In genomic region chr22:20517841-20518592, GRCh38 we compare ENCODE assay signal across 18 cellular contexts. TPM values are rescaled to one million over a fixed set of nuclear protein-coding genes. Genes with fewer than 3 reads are reported as not detected.
DNase-seq lines count a peak whose midpoint lies in the region; ATAC-seq and TF ChIP-seq lines count a peak whose summit lies in the region.
"Had no signal": no experiment of that assay in that cellular context is flagged by ENCODE, and none has a peak within 500 bp of the region (broad histone marks: within the 10 kb centered on the region; RNA-seq: fewer than 3 reads in every experiment).

No MANE protein-coding gene starts in this region.

- no CpG with 5 or more reads among the region's 13 CpGs for WGBS in H9 (ENCODE audit: extremely low coverage, insufficient read length, low lambda C conversion rate)

- H3K4me1 Mint-ChIP-seq in T-helper 2 cell treated with Interferon-gamma antibody and Interleukin-4, amounts not matched to agents 5 μg/mL and 100 μg/mL, for 36 hours (ENCODE audit: low read depth) = peaks cover 39% of the 10 kb centered on the region
- peaks cover 5 to 6% of the 10 kb centered on the region in 2 experiments for H3K4me1 Mint-ChIP-seq in H9
- H3K4me1 Mint-ChIP-seq in brain = peaks cover 30% of the 10 kb centered on the region
- peaks cover 55 to 59% of the 10 kb centered on the region in 2 donors for H3K4me1 Mint-ChIP-seq in natural killer cell treated with Interleukin-12 subunit alpha and Interleukin-12 subunit beta and Interleukin-15 and Interleukin-18, amount 100 ng/mL, for 72 hours (ENCODE audit: low read depth in 2 of 2)

- no peaks in the 10 kb centered on the region for H3K9me3 ChIP-seq in H9 (ENCODE audit: control insufficient read depth, low read depth, low read length)
- H3K9me3 ChIP-seq: gastroesophageal sphincter, right lobe of liver, upper lobe of left lung had no signal

- no peak for DNase-seq in T-helper 2 cell treated with Interferon-gamma antibody and Interleukin-4, amounts not matched to agents 5 μg/mL and 100 μg/mL, for 36 hours (ENCODE audit: low spot score)
- no peak for DNase-seq in T-helper 2 cell
- DNase-seq in H9 = no peak
- no peak for DNase-seq in natural killer cell treated with Interleukin-12 subunit alpha and Interleukin-12 subunit beta and Interleukin-15 and Interleukin-18, amount 100 ng/mL, for 72 hours (ENCODE audit: low spot score)
- DNase-seq in NCI-H1694 treated with DMSO at 0.1 percent for 48 hours (lab: John Stamatoyannopoulos, UW) = no peak
- no peak for DNase-seq in UCSD-AML1 (lab: John Stamatoyannopoulos, UW; ENCODE audit: unreplicated experiment)
- DNase-seq: activated CD4-positive, alpha-beta T cell treated with anti-CD3 and anti-CD28 coated beads, Interleukin-2, amount 50 U/mL, for 1 hour; activated gamma-delta T cell treated with Interleukin-2 at 50 U/mL for 16 hours; central memory CD4-positive, alpha-beta T cell; mesenchymal stem cell; NCI-H2227 treated with DMSO at 0.1 percent for 48 hours; nucleus accumbens; stimulated activated CD4-positive, alpha-beta T cell treated with anti-CD3 and anti-CD28 coated beads, Interleukin-4, amount 100 ng/mL, for 24 hours; upper lobe of left lung had no signal

- H2BK120ac ChIP-seq in H9 (ENCODE audit: low read depth, low read length, poor library complexity, severe bottlenecking) = no peak overlapping the region

- no peak overlapping the region for H3K4me2 ChIP-seq in H9 (ENCODE audit: insufficient read depth, insufficient read length, low read length)

- no peak overlapping the region for H3K9ac ChIP-seq in H9 (ENCODE audit: extremely low read depth, insufficient read length, low read length)

- peak overlapping the region; percentile 82 for H3K27ac Mint-ChIP-seq in T-helper 2 cell treated with Interferon-gamma antibody and Interleukin-4, amounts not matched to agents 5 μg/mL and 100 μg/mL, for 36 hours
- H3K27ac Mint-ChIP-seq in H9 (peak overlapping the region; percentile 13 to 83 (median 57); a peak in 5 of 7 replicates), brain (peak overlapping the region in 4 of 5 experiments; percentile 62 to 85 (median 76))
- H3K27ac Mint-ChIP-seq in natural killer cell treated with Interleukin-12 subunit alpha and Interleukin-12 subunit beta and Interleukin-15 and Interleukin-18, amount 100 ng/mL, for 72 hours = peak overlapping the region; percentile 66 to 87

- no peak overlapping the region for H3K14ac ChIP-seq in H9 (ENCODE audit: insufficient read depth, low read length)

- no peak overlapping the region for H2BK12ac ChIP-seq in H9 (ENCODE audit: insufficient read length, low read depth, low read length)

- no peaks in the 10 kb centered on the region for H3K27me3 ChIP-seq in H9 (ENCODE audit: insufficient read depth, low read length)
- H3K27me3 ChIP-seq: gastroesophageal sphincter, right lobe of liver, upper lobe of left lung had no signal

- H4K5ac ChIP-seq in H9 (ENCODE audit: insufficient read length, low read depth, low read length) = no peak overlapping the region

- H2AFZ ChIP-seq in H9 (ENCODE audit: low read length) = no peak overlapping the region

- no peak overlapping the region for H3T11ph ChIP-seq in H9 (ENCODE audit: low read length)

- H2AK5ac ChIP-seq in H9 (ENCODE audit: insufficient read length, low read length) = no peak overlapping the region

- no peak for TF ChIP-seq CTCF in H9 (conservative IDR thresholded peaks at IDR 0.05)
- no peak for TF ChIP-seq CTCF in brain (conservative IDR thresholded peaks at IDR 0.05)

- no peak overlapping the region for H2BK5ac ChIP-seq in H9 (ENCODE audit: insufficient read length, low read length)

- no peak overlapping the region for H3K4ac ChIP-seq in H9 (ENCODE audit: low read depth, low read length)

- peaks cover 48% of the 10 kb centered on the region for H3K36me3 Mint-ChIP-seq in T-helper 2 cell treated with Interferon-gamma antibody and Interleukin-4, amounts not matched to agents 5 μg/mL and 100 μg/mL, for 36 hours (ENCODE audit: low read depth)
- peaks cover 7 to 29% (median 15%) of the 10 kb centered on the region in 3 experiments; a peak in 6 of 7 replicates for H3K36me3 Mint-ChIP-seq in H9 (ENCODE audit: insufficient read depth in 1 of 3, low read depth in 3 of 3)
- peaks cover 61% of the 10 kb centered on the region for H3K36me3 Mint-ChIP-seq in brain
- peaks cover 4% of the 10 kb centered on the region for H3K36me3 Mint-ChIP-seq in natural killer cell treated with Interleukin-12 subunit alpha and Interleukin-12 subunit beta and Interleukin-15 and Interleukin-18, amount 100 ng/mL, for 72 hours

- H3K79me1 ChIP-seq in H9 (ENCODE audit: insufficient read depth, low read depth, low read length, poor library complexity, severe bottlenecking) = peaks cover 4% of the 10 kb centered on the region

- peak overlapping the region; percentile 85 for H3K23ac ChIP-seq in H9 (ENCODE audit: insufficient read length, low read depth, low read length)

- no peak overlapping the region for H3K56ac ChIP-seq in H9 (ENCODE audit: insufficient read length, low read depth, low read length)

- H3K18ac ChIP-seq in H9 (ENCODE audit: insufficient read length, low read depth, low read length) = no peak overlapping the region

- H2BK20ac ChIP-seq in H9 (ENCODE audit: low read depth, low read length, poor library complexity, severe bottlenecking) = no peak overlapping the region

- H3K27me3 Mint-ChIP-seq in T-helper 2 cell treated with Interferon-gamma antibody and Interleukin-4, amounts not matched to agents 5 μg/mL and 100 μg/mL, for 36 hours (ENCODE audit: low read depth) = no peaks in the 10 kb centered on the region
- H3K27me3 Mint-ChIP-seq in H9 (ENCODE audit: low read depth) = no peaks in the 10 kb centered on the region
- H3K27me3 Mint-ChIP-seq in brain = no peaks in the 10 kb centered on the region
- H3K27me3 Mint-ChIP-seq in natural killer cell treated with Interleukin-12 subunit alpha and Interleukin-12 subunit beta and Interleukin-15 and Interleukin-18, amount 100 ng/mL, for 72 hours = no peaks in the 10 kb centered on the region

- H2BK15ac ChIP-seq in H9 (ENCODE audit: low read depth, low read length) = no peak overlapping the region

- no peak overlapping the region for H3K4me3 Mint-ChIP-seq in T-helper 2 cell treated with Interferon-gamma antibody and Interleukin-4, amounts not matched to agents 5 μg/mL and 100 μg/mL, for 36 hours
- no peak overlapping the region for H3K4me3 Mint-ChIP-seq in H9
- H3K4me3 Mint-ChIP-seq in brain = no peak overlapping the region
- no peak overlapping the region for H3K4me3 Mint-ChIP-seq in natural killer cell treated with Interleukin-12 subunit alpha and Interleukin-12 subunit beta and Interleukin-15 and Interleukin-18, amount 100 ng/mL, for 72 hours

- H4K91ac ChIP-seq in H9 (ENCODE audit: insufficient read length, low read depth, low read length) = no peak overlapping the region

- H3K9me3 Mint-ChIP-seq in T-helper 2 cell treated with Interferon-gamma antibody and Interleukin-4, amounts not matched to agents 5 μg/mL and 100 μg/mL, for 36 hours = no peaks in the 10 kb centered on the region
- H3K9me3 Mint-ChIP-seq in H9 = no peaks in the 10 kb centered on the region; a peak in 1 of 5 replicates
- no peaks in the 10 kb centered on the region for H3K9me3 Mint-ChIP-seq in brain
- H3K9me3 Mint-ChIP-seq in natural killer cell treated with Interleukin-12 subunit alpha and Interleukin-12 subunit beta and Interleukin-15 and Interleukin-18, amount 100 ng/mL, for 72 hours = no peaks in the 10 kb centered on the region

- peaks cover 16% of the 10 kb centered on the region; the same call in 1 of the 2 replicates for H3K79me2 ChIP-seq in H9 (ENCODE audit: insufficient read depth, low read length)

- no peak overlapping the region for H3K27ac ChIP-seq in H9 (ENCODE audit: insufficient read length, low read depth, low read length)
- H3K27ac ChIP-seq: gastroesophageal sphincter, right lobe of liver had no signal

- no peaks in the 10 kb centered on the region for H3K23me2 ChIP-seq in H9 (ENCODE audit: insufficient read length, low read depth, low read length, poor library complexity, severe bottlenecking)

- no peak for ATAC-seq in natural killer cell treated with Interleukin-12 subunit alpha and Interleukin-12 subunit beta and Interleukin-15 and Interleukin-18, amount 100 ng/mL, for 72 hours
- no peak for ATAC-seq in GM18511 (IDR thresholded peaks at IDR 0.05; ENCODE audit: unreplicated experiment)
- ATAC-seq: gastroesophageal sphincter, right lobe of liver had no signal

- H4K20me1 ChIP-seq in H9 (ENCODE audit: control insufficient read depth, insufficient read depth, insufficient read length) = no peaks in the 10 kb centered on the region

- no peaks in the 10 kb centered on the region for H3K4me1 ChIP-seq in H9 (ENCODE audit: insufficient read depth, low read length)
- H3K4me1 ChIP-seq: right lobe of liver had no signal

- no peak overlapping the region for H4K8ac ChIP-seq in H9 (replicated peaks; ENCODE audit: insufficient read length, low read depth, low read length)

RNA-seq across cellular contexts. Expression of gene MED15, which starts 10.6 kb away (rescaled TPM):
- total RNA-seq in H9 (2021) = 46.0 and 47.4 TPM in 2 replicates
- polyA plus RNA-seq in brain (ENCODE audit: insufficient read depth, low read depth, low replicate concordance) = 50.1 TPM
- total RNA-seq in natural killer cell treated with Interleukin-12 subunit alpha and Interleukin-12 subunit beta and Interleukin-15 and Interleukin-18, amount 100 ng/mL, for 72 hours = 100 to 1,000 TPM; 171 to 178 TPM

RNA-seq across cellular contexts. Expression of gene KLHL22, which starts 22.4 kb away (rescaled TPM):
- 11.9 and 12.7 TPM in 2 replicates for total RNA-seq in H9 (2021)
- polyA plus RNA-seq in brain (ENCODE audit: insufficient read depth, low read depth, low replicate concordance) = 37.0 TPM
- total RNA-seq in natural killer cell treated with Interleukin-12 subunit alpha and Interleukin-12 subunit beta and Interleukin-15 and Interleukin-18, amount 100 ng/mL, for 72 hours = 10 to 100 TPM; 15.9 to 21.0 TPM
